ENCODE assay signal across 1 cellular context in the genomic region with DNA sequence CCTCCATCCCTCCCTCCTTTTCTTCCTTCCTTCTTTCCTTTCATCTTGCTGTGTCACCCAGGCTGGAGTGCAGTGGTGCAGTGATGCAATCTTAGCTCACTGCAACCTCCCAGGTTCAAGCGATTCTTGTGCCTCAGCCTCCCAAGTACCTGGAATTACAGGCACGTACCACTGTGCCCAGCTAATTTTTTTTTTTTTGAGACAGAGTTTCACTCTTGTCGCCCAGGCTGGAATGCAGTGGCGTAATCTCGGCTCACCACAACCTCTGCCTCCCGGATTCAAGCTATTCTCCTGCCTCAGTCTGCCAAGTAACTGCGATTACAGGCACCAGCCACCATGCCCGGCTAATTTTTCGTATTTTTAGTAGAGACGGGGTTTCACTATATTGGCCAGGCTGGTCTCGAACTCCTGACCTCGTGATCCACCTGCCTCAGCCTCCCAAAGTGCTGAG.
A peak's percentile ranks its signal among the peaks of the same experiment; 100 is the strongest.
TF ChIP-seq lines count a peak whose summit lies in the region.

No MANE protein-coding gene starts in this region.

TF ChIP-seq in IMR-90, 13 proteins besides CTCF, POLR2A, EP300 and RAD21:
- peak; percentile 79 for TF ChIP-seq CEBPB (IDR thresholded peaks at IDR 0.05; ENCODE audit: low read depth, low read length)
